9 cellular contexts compared by ENCODE assay signal in genomic region chr2:152445791-152446201, GRCh38.
A peak's percentile ranks its signal among the peaks of the same experiment; 100 is the strongest.
DNase-seq lines count a peak whose midpoint lies in the region; ATAC-seq and TF ChIP-seq lines count a peak whose summit lies in the region.
"Had no signal": no experiment of that assay in that cellular context is flagged by ENCODE, and none has a peak within 500 bp of the region (broad histone marks: within the 10 kb centered on the region; RNA-seq: fewer than 3 reads in every experiment).

No MANE protein-coding gene starts in this region.

- intact Hi-C loops in uterus (cut with DNase I; ENCODE audit: low total_unique reads): no loop called here

- TF ChIP-seq CTCF in fibroblast of mammary gland (conservative IDR thresholded peaks at IDR 0.05; ENCODE audit: control insufficient read depth, insufficient read depth, low read depth, low read length) (no peak), uterus (IDR thresholded peaks at IDR 0.05) (no peak)

- peaks cover 20 to 29% (median 27%) of the 10 kb centered on the region in 3 donors for H3K4me1 ChIP-seq in skeletal muscle tissue (ENCODE audit: control insufficient read depth in 3 of 3, insufficient read depth in 3 of 3, low read length in 3 of 3)
- no peaks in the 10 kb centered on the region for H3K4me1 ChIP-seq in uterus

- H3K4me3 ChIP-seq in fibroblast of mammary gland (ENCODE audit: control insufficient read depth, low read depth, low read length) (no peak overlapping the region), skeletal muscle tissue (ENCODE audit: low read length in 3 of 3) (no peak overlapping the region), uterus (no peak overlapping the region)

- H3K27me3 ChIP-seq in skeletal muscle tissue (ENCODE audit: control insufficient read depth in 3 of 3, insufficient read depth in 3 of 3, low read length in 3 of 3) (no peaks in the 10 kb centered on the region), uterus (no peaks in the 10 kb centered on the region)

- H3K9me3 ChIP-seq in skeletal muscle tissue (ENCODE audit: control insufficient read depth in 3 of 3, low read length in 3 of 3) (no peaks in the 10 kb centered on the region), uterus (no peaks in the 10 kb centered on the region)

- peak; percentile 46 for ATAC-seq in GM18505 (IDR thresholded peaks at IDR 0.05; ENCODE audit: unreplicated experiment)
- ATAC-seq in GM19452 (IDR thresholded peaks at IDR 0.05; ENCODE audit: unreplicated experiment): no peak

- H3K9ac ChIP-seq in skeletal muscle tissue (ENCODE audit: low read depth in 1 of 3, low read length in 3 of 3): peak overlapping the region in 2 of 3 donors; percentile 18 to 24

- peak overlapping the region; percentile 64 for H3K27ac ChIP-seq in skeletal muscle tissue (ENCODE audit: low read depth, low read length)
- H3K27ac ChIP-seq in uterus: no peak overlapping the region

- H3K36me3 ChIP-seq in skeletal muscle tissue (ENCODE audit: control insufficient read depth in 3 of 3, insufficient read depth in 3 of 3, low read length in 3 of 3) (no peaks in the 10 kb centered on the region), uterus (no peaks in the 10 kb centered on the region)

- DNase-seq in NCI-H226: peak; percentile 80
- DNase-seq in fibroblast of mammary gland (ENCODE audit: low read depth): peak; percentile 97
- no peak for DNase-seq in uterus
- DNase-seq in NCI-H2107 (lab: John Stamatoyannopoulos, UW): no peak
- no peak for DNase-seq in activated T-cell treated with anti-CD3 and anti-CD28 coated beads, Interleukin-2, amount 50 U/mL, for 1 hour
- DNase-seq: NCI-H1694 treated with DMSO at 0.1 percent for 48 hours had no signal

- no peak for TF ChIP-seq POLR2A in GM18505 (IDR thresholded peaks at IDR 0.05; ENCODE audit: borderline replicate concordance, extremely low read depth, insufficient read depth, insufficient read length)
- TF ChIP-seq POLR2A in uterus (IDR thresholded peaks at IDR 0.05): no peak

Comparison
In these comparisons a context has a peak if more than half of its experiments do, and no peak if none do; other contexts are left out.
1. DNase-seq: peak in NCI-H226 (single experiment) and fibroblast of mammary gland (single experiment); none in uterus (0 of 2), NCI-H2107 (single experiment) and activated T-cell treated with anti-CD3 and anti-CD28 coated beads, Interleukin-2, amount 50 U/mL, for 1 hour (single experiment).